ENCODE assay signal across 8 cellular contexts in the genomic region with DNA sequence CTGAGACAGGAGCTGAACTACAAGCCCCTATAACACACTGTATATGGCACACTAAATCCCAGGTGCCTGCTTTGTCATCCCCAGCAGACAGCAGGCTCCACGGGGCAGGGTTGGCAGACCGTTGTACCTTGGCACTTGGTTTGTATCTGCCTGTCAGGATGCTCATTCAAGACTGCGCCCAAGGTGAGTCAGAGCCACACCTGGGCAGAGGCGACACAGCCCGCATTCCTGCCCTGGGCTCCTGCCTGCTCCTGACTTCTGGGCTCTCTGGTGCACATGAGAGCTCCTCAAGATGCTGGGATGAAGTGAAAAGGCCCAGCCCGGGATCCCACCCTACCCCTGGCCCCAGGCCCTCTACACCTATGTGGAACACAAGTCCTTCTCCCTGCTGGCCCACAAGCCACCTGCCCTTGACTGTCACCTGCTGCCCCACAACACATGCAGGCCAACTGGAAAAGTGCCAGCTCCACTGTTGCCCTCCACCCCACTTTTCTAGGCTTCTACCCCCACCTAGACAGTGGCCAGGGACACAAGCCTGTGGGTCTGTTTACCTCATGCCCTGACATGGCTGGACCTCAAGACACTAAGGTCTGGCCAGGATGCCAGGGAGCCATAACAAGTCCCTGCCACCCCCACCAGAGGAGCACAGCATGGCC. TPM values are rescaled to one million over a fixed set of nuclear protein-coding genes. Genes with fewer than 3 reads are reported as not detected.
DNase-seq lines count a peak whose midpoint lies in the region; ATAC-seq and TF ChIP-seq lines count a peak whose summit lies in the region.

No MANE protein-coding gene starts in this region.

- no peaks in the 10 kb centered on the region for H3K36me3 ChIP-seq in CD4-positive, alpha-beta memory T cell (ENCODE audit: insufficient read depth, low read length)
- H3K36me3 ChIP-seq in PC-9 (ENCODE audit: low read depth) (no peaks in the 10 kb centered on the region), endodermal cell (ENCODE audit: control insufficient read depth, insufficient read depth, low read length) (no peaks in the 10 kb centered on the region)

- H3K27me3 Mint-ChIP-seq in CD4-positive, alpha-beta memory T cell: no peaks in the 10 kb centered on the region
- H3K27me3 Mint-ChIP-seq in endodermal cell (ENCODE audit: insufficient read depth) (no peaks in the 10 kb centered on the region), osteocyte (ENCODE audit: unreplicated experiment) (no peaks in the 10 kb centered on the region)

- peaks cover 92% of the 10 kb centered on the region for H3K79me2 ChIP-seq in PC-9 (ENCODE audit: low read depth)

- H3F3A ChIP-seq in PC-9 (ENCODE audit: insufficient read depth, low read depth): peaks cover 57% of the 10 kb centered on the region

- peak overlapping the region; percentile 88 for H3K4me2 ChIP-seq in PC-9

- H3K4me3 Mint-ChIP-seq in CD4-positive, alpha-beta memory T cell: peak overlapping the region; percentile 31 to 90 (median 86)
- H3K4me3 Mint-ChIP-seq in endodermal cell: no peak overlapping the region
- peak overlapping the region; percentile 42 for H3K4me3 Mint-ChIP-seq in osteocyte (ENCODE audit: unreplicated experiment)

- peaks cover 21% of the 10 kb centered on the region for H4K20me1 ChIP-seq in PC-9 (ENCODE audit: insufficient read depth)

- H3K9ac ChIP-seq in endodermal cell (ENCODE audit: extremely low read depth, low read length, poor library complexity, severe bottlenecking): no peak overlapping the region

- peak overlapping the region; percentile 66 for H3K27ac ChIP-seq in CD4-positive, alpha-beta memory T cell (ENCODE audit: low read depth, low read length)
- peak overlapping the region; percentile 90 for H3K27ac ChIP-seq in PC-9
- no peak overlapping the region for H3K27ac ChIP-seq in endodermal cell (ENCODE audit: low read depth, low read length)

- peak overlapping the region; percentile 93 to 98 (median 95) for H3K27ac Mint-ChIP-seq in CD4-positive, alpha-beta memory T cell
- H3K27ac Mint-ChIP-seq in endodermal cell (peak overlapping the region; percentile 55), osteocyte (ENCODE audit: unreplicated experiment) (peak overlapping the region; percentile 60)

- H3K36me3 Mint-ChIP-seq in CD4-positive, alpha-beta memory T cell: peaks cover 3 to 5% of the 10 kb centered on the region in 2 donors
- H3K36me3 Mint-ChIP-seq in endodermal cell (ENCODE audit: low read depth): no peaks in the 10 kb centered on the region
- H3K36me3 Mint-ChIP-seq in osteocyte (ENCODE audit: unreplicated experiment): peaks cover 1% of the 10 kb centered on the region

- H3K4me1 Mint-ChIP-seq in CD4-positive, alpha-beta memory T cell: peaks cover 74 to 100% (median 87%) of the 10 kb centered on the region in 4 donors
- H3K4me1 Mint-ChIP-seq in endodermal cell: peaks cover 43% of the 10 kb centered on the region
- peaks cover 96% of the 10 kb centered on the region for H3K4me1 Mint-ChIP-seq in osteocyte (ENCODE audit: unreplicated experiment)

- H3K27me3 ChIP-seq in CD4-positive, alpha-beta memory T cell (ENCODE audit: insufficient read depth, low read length): no peaks in the 10 kb centered on the region
- no peaks in the 10 kb centered on the region for H3K27me3 ChIP-seq in PC-9 (ENCODE audit: insufficient read depth, low read depth)
- H3K27me3 ChIP-seq in endodermal cell (ENCODE audit: control insufficient read depth, insufficient read depth, low read length, poor library complexity, severe bottlenecking): no peaks in the 10 kb centered on the region

- TSS peak; percentile 19 for BruUV-seq in PC-9 (replicated peaks; lab: Mats Ljungman, UMichigan)

- no peak for TF ChIP-seq CTCF in PC-9 (conservative IDR thresholded peaks at IDR 0.05)
- no peak for TF ChIP-seq CTCF in endodermal cell (conservative IDR thresholded peaks at IDR 0.05)
- no peak for TF ChIP-seq CTCF in osteocyte (IDR thresholded peaks at IDR 0.05)

- ATAC-seq in GM19467 (IDR thresholded peaks at IDR 0.05; ENCODE audit: unreplicated experiment) (no peak), GM21390 (IDR thresholded peaks at IDR 0.05; ENCODE audit: unreplicated experiment) (no peak)

- no peaks in the 10 kb centered on the region for H3K9me3 Mint-ChIP-seq in CD4-positive, alpha-beta memory T cell
- H3K9me3 Mint-ChIP-seq in endodermal cell (no peaks in the 10 kb centered on the region), osteocyte (ENCODE audit: unreplicated experiment) (no peaks in the 10 kb centered on the region)

- H3K4me3 ChIP-seq in CD4-positive, alpha-beta memory T cell (ENCODE audit: low read length in 2 of 2): no peak overlapping the region
- no peak overlapping the region for H3K4me3 ChIP-seq in PC-9
- H3K4me3 ChIP-seq in endodermal cell (ENCODE audit: low read length): no peak overlapping the region

- H3K9me3 ChIP-seq in CD4-positive, alpha-beta memory T cell (ENCODE audit: control insufficient read depth in 1 of 2, low read length in 2 of 2): no peaks in the 10 kb centered on the region
- H3K9me3 ChIP-seq in PC-9 (ENCODE audit: insufficient read depth, low read depth): no peaks in the 10 kb centered on the region
- no peaks in the 10 kb centered on the region for H3K9me3 ChIP-seq in endodermal cell (ENCODE audit: control insufficient read depth, low read length)

- H3K9me2 ChIP-seq in PC-9 (ENCODE audit: insufficient read depth): no peaks in the 10 kb centered on the region

- CTCF ChIA-PET in CD4-positive, alpha-beta memory T cell (lab: Charles Lee; ENCODE audit: partially characterized antibody): interaction anchor here (0.6 to 11.0 kb wide), 8 partner anchors 9 to 82 kb away, joined by 3 to 121 read pairs (median 6); a partner anchor contains a TSS
- CTCF ChIA-PET in PC-9 (lab: Charles Lee): interaction anchor here (0.6 to 1.1 kb wide), 5 partner anchors 14 to 52 kb away, joined by 3 to 9 read pairs (median 5); no protein-coding TSS in a partner anchor

- intact Hi-C loops in CD4-positive, alpha-beta memory T cell (cut with micrococcal nuclease): no loop called here
- intact Hi-C loops in PC-9 (cut with micrococcal nuclease; ENCODE audit: unreplicated experiment): loop anchor here (5.0 kb wide), 3 partner anchors 42 to 142 kb away; partner anchors contain the start of gene ZNF410

- H3K4me1 ChIP-seq in CD4-positive, alpha-beta memory T cell (ENCODE audit: insufficient read depth, low read length): peaks cover 99% of the 10 kb centered on the region
- H3K4me1 ChIP-seq in PC-9 (replicated peaks; ENCODE audit: insufficient read depth) (peaks cover 85% of the 10 kb centered on the region), endodermal cell (ENCODE audit: control insufficient read depth, insufficient read depth, low read length) (peaks cover 19% of the 10 kb centered on the region)

- H2AFZ ChIP-seq in PC-9: no peak overlapping the region

- WGBS in endodermal cell (ENCODE audit: insufficient coverage in 1 of 2, insufficient read length in 1 of 2), 2 experiments: 95 to 100% methylated on average over 3 to 6 of the region's 6 CpGs

- POLR2A ChIA-PET in CD4-positive, alpha-beta memory T cell (lab: Charles Lee; ENCODE audit: partially characterized antibody): interaction anchor here (0.7 to 10.9 kb wide), 7 partner anchors 11 to 42 kb away, joined by 3 to 421 read pairs (median 6); a partner anchor contains a TSS
- POLR2A ChIA-PET in PC-9 (lab: Charles Lee; ENCODE audit: unreplicated experiment): interaction anchor here (0.5 to 1.3 kb wide), 2 partner anchors 11 to 106 kb away, joined by 14 to 16 read pairs; no protein-coding TSS in a partner anchor

- DNase-seq in CD4-positive, alpha-beta memory T cell: peak in 1 of 5 donors; percentile 54
- DNase-seq in PC-9 (peak; percentile 88 to 91), endodermal cell (no peak), osteocyte (ENCODE audit: extremely low spot score, unreplicated experiment) (no peak), NCI-H1694 treated with DMSO at 0.1 percent for 48 hours (lab: John Stamatoyannopoulos, UW) (no peak)
- DNase-seq in activated CD8-positive, alpha-beta memory T cell treated with anti-CD3 and anti-CD28 coated beads, Interleukin-2, amount 50 U/mL, for 4 hours: no peak

RNA-seq across cellular contexts. Expression of gene PNMA1, which starts 30.8 kb away (rescaled TPM):
- total RNA-seq in CD4-positive, alpha-beta memory T cell: 10 to 100 TPM; 53.3 to 59.3 TPM
- 10 to 100 TPM; 47.8 to 56.3 TPM for polyA plus RNA-seq in CD4-positive, alpha-beta memory T cell
- 13.6 and 16.8 TPM in 2 replicates for total RNA-seq in PC-9 (2021)
- 10 to 100 TPM; 66.9 to 70.4 TPM for total RNA-seq in endodermal cell
- polyA plus RNA-seq in endodermal cell (2013, experiment 1 of 2): 114 TPM
- polyA plus RNA-seq in endodermal cell (2013, experiment 2 of 2): 103 TPM
- 81.4 and 81.8 TPM in 2 replicates for total RNA-seq in osteocyte

Comparison
In these comparisons a context has a peak if more than half of its experiments do, and no peak if none do; other contexts are left out.
1. DNase-seq: peak in PC-9 (2 of 2); none in endodermal cell (single experiment), osteocyte (single experiment), NCI-H1694 treated with DMSO at 0.1 percent for 48 hours (single experiment) and activated CD8-positive, alpha-beta memory T cell treated with anti-CD3 and anti-CD28 coated beads, Interleukin-2, amount 50 U/mL, for 4 hours (single experiment).
2. Peak in every context shown above with its lines, with median percentiles within 50 percentile points of each other: H3K27ac Mint-ChIP-seq.